29 cellular contexts compared by ENCODE assay signal in the genomic region with DNA sequence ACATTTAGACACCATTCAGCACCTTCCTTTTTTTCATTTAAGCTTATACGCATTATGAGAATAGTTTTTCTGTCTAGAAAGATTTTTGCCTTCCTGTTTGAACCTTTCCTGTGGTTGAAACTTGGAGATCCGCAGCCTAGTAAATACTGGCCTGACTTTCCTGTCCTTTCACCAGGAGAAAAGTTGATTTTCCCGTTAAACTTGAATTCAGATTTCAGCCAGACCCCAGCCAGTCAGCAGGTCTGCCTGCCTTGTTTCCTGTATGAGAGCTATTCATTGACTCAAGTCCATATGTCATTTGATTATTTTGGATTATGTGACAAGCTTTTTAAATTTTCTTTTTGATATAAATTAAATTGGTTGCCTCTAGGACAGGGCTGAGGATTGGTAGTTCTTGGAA.
DNase-seq lines count a peak whose midpoint lies in the region; ATAC-seq, FAIRE-seq and TF ChIP-seq lines count a peak whose summit lies in the region.
"Had no signal": no experiment of that assay in that cellular context is flagged by ENCODE, and none has a peak within 500 bp of the region (broad histone marks: within the 10 kb centered on the region; RNA-seq: fewer than 3 reads in every experiment).

No MANE protein-coding gene starts in this region.

- H3K9me3 Mint-ChIP-seq in dendritic cell treated with granulocyte-macrophage colony-stimulating factor and Interleukin-4, amounts not matched to agents 40 ng/mL and 50 ng/mL, for 4 days, result peaks cover 10% of the 10 kb centered on the region
- H3K9me3 Mint-ChIP-seq in activated CD8-positive, alpha-beta memory T cell treated with anti-CD3 and anti-CD28 coated beads, Interleukin-2, amount 10 ng/mL, durations not matched to agents 7 days and 5 days (ENCODE audit: low read depth), result no peaks in the 10 kb centered on the region
- H3K9me3 Mint-ChIP-seq: activated CD4-positive, alpha-beta memory T cell treated with anti-CD3 and anti-CD28 coated beads, Interleukin-2, amount 10 ng/mL, durations not matched to agents 7 days and 5 days had no signal

- peaks cover 17% of the 10 kb centered on the region for H3K4me1 ChIP-seq in HEK293 (ENCODE audit: control insufficient read depth, insufficient read depth, low read length)
- H3K4me1 ChIP-seq in pancreas, result no peaks in the 10 kb centered on the region
- H3K4me1 ChIP-seq: body of pancreas had no signal

- H3K9me3 ChIP-seq in HEK293 (ENCODE audit: control insufficient read depth, insufficient read depth, low read depth, low read length) (no peaks in the 10 kb centered on the region), pancreas (no peaks in the 10 kb centered on the region)
- H3K9me3 ChIP-seq: body of pancreas had no signal

- DNase-seq in DMS53 (lab: John Stamatoyannopoulos, UW) (peak; percentile 55), DMS53 treated with DMSO at 0.1 percent for 48 hours (lab: John Stamatoyannopoulos, UW; ENCODE audit: unreplicated experiment) (no peak), pancreas (no peak), SHP77 (lab: John Stamatoyannopoulos, UW) (no peak)
- no peak for DNase-seq in activated CD8-positive, alpha-beta memory T cell treated with anti-CD3 and anti-CD28 coated beads, Interleukin-2, amount 10 ng/mL, durations not matched to agents 7 days and 5 days
- no peak for DNase-seq in activated CD4-positive, alpha-beta T cell treated with anti-CD3 and anti-CD28 coated beads for 4 hours
- DNase-seq: activated CD4-positive, alpha-beta memory T cell treated with anti-CD3 and anti-CD28 coated beads, Interleukin-2, amount 10 ng/mL, durations not matched to agents 7 days and 5 days; activated CD4-positive, alpha-beta T cell treated with anti-CD3 and anti-CD28 coated beads for 1 hour; activated naive CD4-positive, alpha-beta T cell treated with anti-CD3 and anti-CD28 coated beads, Interleukin-2, amount 50 U/mL, for 16 hours; body of pancreas; cerebellar nuclear complex; dorsolateral prefrontal cortex; GOT3; NCI-H1048; NCI-H1930; NCI-H446 treated with DMSO at 0.1 percent for 48 hours; retina; stimulated activated naive B cell treated with anti-CD40 and anti-IgM and Interleukin-4, amounts not matched to agents 10 μg/mL and 1 μg/mL and 100 μg/mL, for 72 hours; T-helper 2 cell had no signal

- peak overlapping the region; percentile 43 for H3K27ac Mint-ChIP-seq in dendritic cell treated with granulocyte-macrophage colony-stimulating factor and Interleukin-4, amounts not matched to agents 40 ng/mL and 50 ng/mL, for 4 days
- H3K27ac Mint-ChIP-seq in activated CD8-positive, alpha-beta memory T cell treated with anti-CD3 and anti-CD28 coated beads, Interleukin-2, amount 10 ng/mL, durations not matched to agents 7 days and 5 days, result no peak overlapping the region
- H3K27ac Mint-ChIP-seq: activated CD4-positive, alpha-beta memory T cell treated with anti-CD3 and anti-CD28 coated beads, Interleukin-2, amount 10 ng/mL, durations not matched to agents 7 days and 5 days; activated T-helper 17 cell treated with anti-CD3 and anti-CD28 coated beads, Interleukin-2, amount 50 U/mL, for 72 hours; IgD-negative memory B cell; memory B cell; stimulated activated naive B cell treated with anti-CD40 and anti-IgM and Interleukin-4, amounts not matched to agents 10 μg/mL and 1 μg/mL and 100 μg/mL, for 72 hours had no signal

- intact Hi-C loops in dendritic cell treated with granulocyte-macrophage colony-stimulating factor and Interleukin-4, amounts not matched to agents 40 ng/mL and 50 ng/mL, for 4 days (cut with micrococcal nuclease), result no loop called here
- intact Hi-C loops in pancreas (cut with DNase I), result no loop called here

- TF ChIP-seq CTCF in HEK293 (tag by site-specific recombination; IDR thresholded peaks at IDR 0.05) (no peak), pancreas (IDR thresholded peaks at IDR 0.05) (no peak)

- 26 to 27% methylated on average over 3 of the region's 3 CpGs for WGBS in pancreas, 2 donors

- H3K27me3 ChIP-seq in pancreas, result no peaks in the 10 kb centered on the region
- H3K27me3 ChIP-seq: body of pancreas had no signal

- peaks cover 8% of the 10 kb centered on the region for H3K36me3 Mint-ChIP-seq in dendritic cell treated with granulocyte-macrophage colony-stimulating factor and Interleukin-4, amounts not matched to agents 40 ng/mL and 50 ng/mL, for 4 days (ENCODE audit: low read depth)
- H3K36me3 Mint-ChIP-seq in activated CD8-positive, alpha-beta memory T cell treated with anti-CD3 and anti-CD28 coated beads, Interleukin-2, amount 10 ng/mL, durations not matched to agents 7 days and 5 days, result no peaks in the 10 kb centered on the region
- H3K36me3 Mint-ChIP-seq: IgD-negative memory B cell, memory B cell had no signal

- CTCF ChIA-PET in HEK293 (lab: Yijun Ruan, JAX), result interaction anchor here (0.5 to 1.8 kb wide), 3 partner anchors 13 to 219 kb away, joined by 3 to 5 read pairs (median 4); no protein-coding TSS in a partner anchor
- CTCF ChIA-PET in activated CD8-positive, alpha-beta memory T cell treated with anti-CD3 and anti-CD28 coated beads, Interleukin-2, amount 10 ng/mL, durations not matched to agents 7 days and 5 days (lab: Charles Lee), result no interaction called here

- no peak overlapping the region for H3K4me3 ChIP-seq in HEK293 (ENCODE audit: low read depth, low read length)
- no peak overlapping the region for H3K4me3 ChIP-seq in pancreas
- H3K4me3 ChIP-seq: body of pancreas, dorsolateral prefrontal cortex, skin epidermis had no signal

- no peak for FAIRE-seq in pancreas (lab: Jason Lieb, UNC)
- FAIRE-seq: GM19239, urothelium cell line had no signal

- H3K36me3 ChIP-seq in HEK293 (ENCODE audit: control insufficient read depth in 2 of 2, insufficient read depth in 1 of 2, low read length in 2 of 2), result no peaks in the 10 kb centered on the region
- H3K36me3 ChIP-seq in pancreas, result no peaks in the 10 kb centered on the region

- H3K4me3 Mint-ChIP-seq in dendritic cell treated with granulocyte-macrophage colony-stimulating factor and Interleukin-4, amounts not matched to agents 40 ng/mL and 50 ng/mL, for 4 days, result no peak overlapping the region
- H3K4me3 Mint-ChIP-seq in activated CD8-positive, alpha-beta memory T cell treated with anti-CD3 and anti-CD28 coated beads, Interleukin-2, amount 10 ng/mL, durations not matched to agents 7 days and 5 days, result no peak overlapping the region
- H3K4me3 Mint-ChIP-seq: activated CD4-positive, alpha-beta memory T cell treated with anti-CD3 and anti-CD28 coated beads, Interleukin-2, amount 10 ng/mL, durations not matched to agents 7 days and 5 days; activated T-helper 17 cell treated with anti-CD3 and anti-CD28 coated beads, Interleukin-2, amount 50 U/mL, for 72 hours; IgD-negative memory B cell; memory B cell; stimulated activated naive B cell treated with anti-CD40 and anti-IgM and Interleukin-4, amounts not matched to agents 10 μg/mL and 1 μg/mL and 100 μg/mL, for 72 hours had no signal

- no peaks in the 10 kb centered on the region for H3K27me3 Mint-ChIP-seq in dendritic cell treated with granulocyte-macrophage colony-stimulating factor and Interleukin-4, amounts not matched to agents 40 ng/mL and 50 ng/mL, for 4 days
- peaks cover 23% of the 10 kb centered on the region for H3K27me3 Mint-ChIP-seq in activated CD8-positive, alpha-beta memory T cell treated with anti-CD3 and anti-CD28 coated beads, Interleukin-2, amount 10 ng/mL, durations not matched to agents 7 days and 5 days

- ATAC-seq in pancreas, result peak in 3 of 4 donors; percentile 42 to 54 (median 47)
- no peak for ATAC-seq in activated CD8-positive, alpha-beta memory T cell treated with anti-CD3 and anti-CD28 coated beads, Interleukin-2, amount 10 ng/mL, durations not matched to agents 7 days and 5 days
- ATAC-seq: activated T-helper 17 cell treated with anti-CD3 and anti-CD28 coated beads, Interleukin-2, amount 50 U/mL, for 72 hours; body of pancreas; left lobe of liver; stimulated activated naive B cell treated with anti-CD40 and anti-IgM and Interleukin-4, amounts not matched to agents 10 μg/mL and 1 μg/mL and 100 μg/mL, for 72 hours had no signal

- H3K27ac ChIP-seq in HEK293 (ENCODE audit: extremely low read depth, low read depth, low read length) (peak overlapping the region; percentile 70), pancreas (no peak overlapping the region)
- H3K27ac ChIP-seq: 22Rv1, body of pancreas, dorsolateral prefrontal cortex, skin epidermis had no signal

- peaks cover 37% of the 10 kb centered on the region for H3K4me1 Mint-ChIP-seq in dendritic cell treated with granulocyte-macrophage colony-stimulating factor and Interleukin-4, amounts not matched to agents 40 ng/mL and 50 ng/mL, for 4 days (ENCODE audit: low read depth)
- H3K4me1 Mint-ChIP-seq in activated CD8-positive, alpha-beta memory T cell treated with anti-CD3 and anti-CD28 coated beads, Interleukin-2, amount 10 ng/mL, durations not matched to agents 7 days and 5 days, result no peaks in the 10 kb centered on the region
- H3K4me1 Mint-ChIP-seq: activated CD4-positive, alpha-beta memory T cell treated with anti-CD3 and anti-CD28 coated beads, Interleukin-2, amount 10 ng/mL, durations not matched to agents 7 days and 5 days; activated T-helper 17 cell treated with anti-CD3 and anti-CD28 coated beads, Interleukin-2, amount 50 U/mL, for 72 hours; IgD-negative memory B cell; memory B cell had no signal

- POLR2A ChIA-PET in HEK293 (lab: Yijun Ruan, JAX), result no interaction called here

TF ChIP-seq in HEK293, 187 proteins besides CTCF, POLR2A, EP300 and RAD21:
- no peak for TF ChIP-seq ZNF169 (tag by site-specific recombination; IDR thresholded peaks at IDR 0.05)
- no peak for TF ChIP-seq ZNF274 (IDR thresholded peaks at IDR 0.05; ENCODE audit: low read length)
- TF ChIP-seq ZNF274 (tag by site-specific recombination; IDR thresholded peaks at IDR 0.05; ENCODE audit: borderline replicate concordance), result no peak
